In genomic region chr6:158559338-158559894, GRCh38 we compare ENCODE assay signal across 8 cellular contexts. TPM values are rescaled to one million over a fixed set of nuclear protein-coding genes. Genes with fewer than 3 reads are reported as not detected.
A peak's percentile ranks its signal among the peaks of the same experiment; 100 is the strongest.
DNase-seq lines count a peak whose midpoint lies in the region; ATAC-seq, FAIRE-seq and TF ChIP-seq lines count a peak whose summit lies in the region.

No MANE protein-coding gene starts in this region.

- H3K27me3 ChIP-seq in DND-41 (ENCODE audit: insufficient read depth, low read length, poor library complexity) (no peaks in the 10 kb centered on the region), endothelial cell of umbilical vein (ENCODE audit: control insufficient read depth in 2 of 2, insufficient read depth in 2 of 2, low read length in 2 of 2) (no peaks in the 10 kb centered on the region), osteoblast (ENCODE audit: insufficient read depth, low read length) (peaks cover 11% of the 10 kb centered on the region)

- no peaks in the 10 kb centered on the region for H3K9me2 ChIP-seq in OCI-LY7 (ENCODE audit: insufficient read depth, low read length)

- POLR2A ChIA-PET in OCI-LY7 (lab: Charles Lee) = interaction anchor here (1.0 to 1.1 kb wide), 2 partner anchors 11 to 19 kb away, joined by 3 read pairs; no protein-coding TSS in a partner anchor
- POLR2A ChIA-PET in endothelial cell of umbilical vein (lab: Charles Lee) = no interaction called here

- H3K36me3 ChIP-seq in DND-41 (ENCODE audit: insufficient read depth, low read length) = peaks cover 7% of the 10 kb centered on the region; the same call in 1 of the 2 replicates
- no peaks in the 10 kb centered on the region for H3K36me3 ChIP-seq in OCI-LY7 (ENCODE audit: insufficient read depth, low read length)
- no peaks in the 10 kb centered on the region for H3K36me3 ChIP-seq in endothelial cell of umbilical vein (ENCODE audit: control insufficient read depth in 2 of 2, extremely low read depth in 1 of 2, insufficient read depth in 2 of 2, low read length in 2 of 2)
- H3K36me3 ChIP-seq in osteoblast (ENCODE audit: insufficient read depth, low read length) = no peaks in the 10 kb centered on the region

- TF ChIP-seq CTCF in DND-41 (IDR thresholded peaks at IDR 0.05; ENCODE audit: borderline replicate concordance, extremely low read depth, low read length, poor library complexity, severe bottlenecking) (no peak), OCI-LY7 (conservative IDR thresholded peaks at IDR 0.05; ENCODE audit: low read length) (no peak), endothelial cell of umbilical vein (IDR thresholded peaks at IDR 0.05; ENCODE audit: extremely low read depth in 1 of 2, insufficient read depth in 1 of 2, low read depth in 1 of 2, low read length in 2 of 2) (no peak), osteoblast (IDR thresholded peaks at IDR 0.05; ENCODE audit: extremely low read depth, low read depth, low read length) (no peak)

- peak overlapping the region; percentile 81 for H2AFZ ChIP-seq in DND-41 (ENCODE audit: low read depth, low read length)
- peak overlapping the region; percentile 99 for H2AFZ ChIP-seq in OCI-LY7 (ENCODE audit: low read length)
- H2AFZ ChIP-seq in endothelial cell of umbilical vein (ENCODE audit: low read depth, low read length) = peak overlapping the region; percentile 90
- peak overlapping the region; percentile 98 for H2AFZ ChIP-seq in osteoblast (ENCODE audit: low read length)

- DNase-seq in DND-41 (no peak), OCI-LY7 (ENCODE audit: low spot score) (no peak), endothelial cell of umbilical vein (ENCODE audit: low read depth, low spot score) (no peak), osteoblast (ENCODE audit: insufficient read length, low spot score, missing footprints) (peak; percentile 71), AG08395 (ENCODE audit: low spot score) (no peak), Ammon's horn (ENCODE audit: low spot score) (no peak)
- no peak for DNase-seq in activated effector memory CD4-positive, alpha-beta T cell treated with Interleukin-2 at 50 U/mL for 16 hours

- H3K4me2 ChIP-seq in DND-41 (ENCODE audit: insufficient read depth, low read length) (peak overlapping the region; percentile 69), OCI-LY7 (ENCODE audit: low read length) (peak overlapping the region; percentile 90), endothelial cell of umbilical vein (ENCODE audit: insufficient read depth, low read length) (peak overlapping the region; percentile 90), osteoblast (ENCODE audit: insufficient read depth, low read length) (peak overlapping the region; percentile 87)

- H3K27ac ChIP-seq in DND-41 (ENCODE audit: low read length) (peak overlapping the region; percentile 82), OCI-LY7 (ENCODE audit: low read depth, low read length, poor library complexity, severe bottlenecking) (peak overlapping the region; percentile 5), endothelial cell of umbilical vein (ENCODE audit: insufficient read depth, low read depth, low read length) (peak overlapping the region; percentile 82), osteoblast (ENCODE audit: low read depth, low read length) (peak overlapping the region; percentile 44)

- H3K9ac ChIP-seq in DND-41 (ENCODE audit: low read depth, low read length) (peak overlapping the region; percentile 86), endothelial cell of umbilical vein (replicated peaks; ENCODE audit: extremely low read depth, insufficient read depth, low read length) (peak overlapping the region; percentile 90)

- dilution Hi-C loops in endothelial cell of umbilical vein (cut with MboI; ENCODE audit: extremely low pct_ligation_motif_present, low sequenced_read_pairs) = no loop called here

- TF ChIP-seq POLR2A in endothelial cell of umbilical vein (IDR thresholded peaks at IDR 0.05; ENCODE audit: low read depth, low read length) = no peak

- intact Hi-C loops in OCI-LY7 (cut with micrococcal nuclease; ENCODE audit: unreplicated experiment) (no loop called here), endothelial cell of umbilical vein (cut with micrococcal nuclease) (loop anchor here (5.0 kb wide), 2 partner anchors 83 to 797 kb away; partner anchors contain the start of gene DYNLT1)

- H3K4me1 ChIP-seq in DND-41 (ENCODE audit: insufficient read depth, low read length) = peaks cover 35% of the 10 kb centered on the region
- peaks cover 16% of the 10 kb centered on the region for H3K4me1 ChIP-seq in OCI-LY7 (ENCODE audit: insufficient read depth, low read length, poor library complexity, severe bottlenecking)
- peaks cover 52% of the 10 kb centered on the region for H3K4me1 ChIP-seq in endothelial cell of umbilical vein (ENCODE audit: control insufficient read depth, extremely low read depth, insufficient read depth, low read length)
- H3K4me1 ChIP-seq in osteoblast (ENCODE audit: insufficient read depth, low read length) = peaks cover 32% of the 10 kb centered on the region

- H3K4me3 ChIP-seq in DND-41 (ENCODE audit: low read depth in 1 of 2, low read length in 2 of 2) (peak overlapping the region; percentile 13 to 64; a peak in 3 of 4 replicates), OCI-LY7 (ENCODE audit: low read depth, low read length, poor library complexity, severe bottlenecking) (peak overlapping the region; percentile 91), endothelial cell of umbilical vein (replicated peaks in 1 of 3; ENCODE audit: insufficient read depth in 1 of 3, low read depth in 1 of 3, low read length in 3 of 3) (peak overlapping the region; percentile 8 to 73 (median 53)), osteoblast (ENCODE audit: insufficient read depth, low read length) (peak overlapping the region; percentile 81)

- BruUV-seq in OCI-LY7 (replicated peaks; lab: Mats Ljungman, UMichigan) = TSS peak; percentile 79
- TSS peak; percentile 79 for BruUV-seq in endothelial cell of umbilical vein (replicated peaks; lab: Mats Ljungman, UMichigan)

- H3K79me2 ChIP-seq in DND-41 (ENCODE audit: insufficient read depth, low read length) (peaks cover 40% of the 10 kb centered on the region), OCI-LY7 (ENCODE audit: insufficient read depth, low read depth, low read length) (peaks cover 10% of the 10 kb centered on the region; the same call in 1 of the 2 replicates), endothelial cell of umbilical vein (ENCODE audit: control insufficient read depth, insufficient read depth, low read length) (peaks cover 38% of the 10 kb centered on the region), osteoblast (ENCODE audit: insufficient read depth, low read length) (peaks cover 44% of the 10 kb centered on the region)

- H4K20me1 ChIP-seq in DND-41 (ENCODE audit: insufficient read depth, low read length) (peaks cover 34% of the 10 kb centered on the region; the same call in 1 of the 2 replicates), OCI-LY7 (ENCODE audit: insufficient read depth, low read length) (no peaks in the 10 kb centered on the region; the same call in 1 of the 2 replicates), endothelial cell of umbilical vein (replicated peaks; ENCODE audit: control insufficient read depth, extremely low read depth, insufficient read depth, low read length) (no peaks in the 10 kb centered on the region), osteoblast (ENCODE audit: insufficient read depth, low read length) (peaks cover 30% of the 10 kb centered on the region)

- H3K9me1 ChIP-seq in endothelial cell of umbilical vein (replicated peaks; ENCODE audit: control insufficient read depth, extremely low read depth, insufficient read depth, low read length) = no peaks in the 10 kb centered on the region

- H3K9me3 ChIP-seq in DND-41 (ENCODE audit: insufficient read depth, low read length, severe bottlenecking) (no peaks in the 10 kb centered on the region), OCI-LY7 (ENCODE audit: low read length) (no peaks in the 10 kb centered on the region), endothelial cell of umbilical vein (replicated peaks; ENCODE audit: control insufficient read depth, insufficient read depth, low read length) (no peaks in the 10 kb centered on the region), osteoblast (ENCODE audit: low read depth, low read length) (no peaks in the 10 kb centered on the region)

- FAIRE-seq in endothelial cell of umbilical vein (lab: Jason Lieb, UNC) = peak; percentile 43

- CTCF ChIA-PET in OCI-LY7 (lab: Charles Lee; ENCODE audit: unreplicated experiment) = interaction anchor here (0.6 kb wide), 1 partner anchor 172 kb away, joined by 3 read pairs; no protein-coding TSS in a partner anchor
- CTCF ChIA-PET in endothelial cell of umbilical vein (lab: Charles Lee) = interaction anchor here (1.2 to 1.7 kb wide), 2 partner anchors 132 to 338 kb away, joined by 3 to 8 read pairs; no protein-coding TSS in a partner anchor

- ATAC-seq in DND-41 (ENCODE audit: insufficient read depth, low read depth) (no peak), GM18867 (IDR thresholded peaks at IDR 0.05; ENCODE audit: unreplicated experiment) (no peak)

TF ChIP-seq in endothelial cell of umbilical vein, 7 proteins besides CTCF, POLR2A, EP300 and RAD21:
- TF ChIP-seq FOS (IDR thresholded peaks at IDR 0.05; ENCODE audit: borderline replicate concordance, insufficient read depth, low read length) (no peak), MYC (IDR thresholded peaks at IDR 0.05; ENCODE audit: low read depth, low read length) (no peak), POLR2AphosphoS5 (IDR thresholded peaks at IDR 0.05; ENCODE audit: insufficient read depth, low read depth, low read length) (no peak)

RNA-seq across cellular contexts. Expression of gene TMEM181, which starts 0.5 kb away (rescaled TPM):
- 7.1 and 8.0 TPM in 2 replicates for total RNA-seq in OCI-LY7 (2014; rRNA removed; shearing (Covaris generic))
- 11.9 and 12.5 TPM in 2 replicates for total RNA-seq in OCI-LY7 (2022)
- 33.5 and 34.5 TPM in 2 replicates for total RNA-seq in endothelial cell of umbilical vein
- polyA plus RNA-seq in endothelial cell of umbilical vein = 16.1 and 21.7 TPM in 2 replicates
- polyA plus RNA-seq in endothelial cell of umbilical vein (2011; cell fraction: cytosol; rRNA removed) = 17.4 and 17.9 TPM in 2 replicates
- 25.9 and 31.7 TPM in 2 replicates for polyA plus RNA-seq in endothelial cell of umbilical vein (2011; cell fraction: nucleus; rRNA removed)
- polyA plus RNA-seq in endothelial cell of umbilical vein (2012) = 28.2 and 30.7 TPM in 2 replicates
- polyA minus RNA-seq in endothelial cell of umbilical vein = 36.0 and 36.2 TPM in 2 replicates
- 9.3 TPM for polyA minus RNA-seq in endothelial cell of umbilical vein (2011; cell fraction: cytosol; rRNA and poly(A)+ RNA removed)
- 13.2 and 19.9 TPM in 2 replicates for polyA minus RNA-seq in endothelial cell of umbilical vein (2011; cell fraction: nucleus; rRNA and poly(A)+ RNA removed)
- total RNA-seq in osteoblast = 43.3 and 43.8 TPM in 2 replicates

Comparison
In these comparisons a context has a peak if more than half of its experiments do, and no peak if none do; other contexts are left out.
1. H3K27ac ChIP-seq: peak in every context shown above with its lines; median percentile 82 in DND-41; 82 in endothelial cell of umbilical vein; 44 in osteoblast; 5 in OCI-LY7.
2. H3K4me3 ChIP-seq: peak in every context shown above with its lines; median percentile 91 in OCI-LY7; 81 in osteoblast; 53 in endothelial cell of umbilical vein; 38 in DND-41.